18 cellular contexts compared by ENCODE assay signal in the genomic region with DNA sequence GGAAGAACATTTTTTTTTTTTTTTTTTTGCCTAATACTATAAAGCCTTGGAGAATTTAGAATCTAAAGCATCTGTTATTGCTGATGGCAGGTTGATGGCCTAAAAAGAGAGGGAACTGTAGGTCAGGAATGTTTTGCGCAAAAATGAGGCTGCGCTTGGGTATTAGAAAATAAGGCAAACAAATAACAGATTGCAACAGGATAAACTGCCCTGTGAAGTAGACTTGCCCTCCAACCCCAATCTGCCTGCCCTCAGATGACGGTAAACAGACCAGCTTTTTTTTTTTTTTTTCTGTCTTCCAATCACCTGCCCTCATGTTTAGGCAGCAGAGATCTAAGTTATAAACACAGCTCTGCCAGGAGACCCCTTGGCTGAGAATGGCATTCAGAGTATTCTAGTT.
"Had no signal": no experiment of that assay in that cellular context is flagged by ENCODE, and none has a peak within 500 bp of the region (broad histone marks: within the 10 kb centered on the region; RNA-seq: fewer than 3 reads in every experiment).

No MANE protein-coding gene starts in this region.

- H3K36me3 ChIP-seq: ascending aorta, left ventricle myocardium inferior, suprapubic skin had no signal

- H3K27ac ChIP-seq: ascending aorta, dorsolateral prefrontal cortex, hepatocyte, left ventricle myocardium inferior, suprapubic skin had no signal

- H3K9me3 Mint-ChIP-seq: activated naive CD8-positive, alpha-beta T cell treated with anti-CD3 and anti-CD28 coated beads, Interleukin-2, amount 50 U/mL, for 24 hours; activated T-helper 17 cell treated with anti-CD3 and anti-CD28 coated beads, Interleukin-2, amount 50 U/mL, for 72 hours; memory B cell; naive thymus-derived CD8-positive, alpha-beta T cell; stimulated activated naive CD8-positive, alpha-beta T cell treated with anti-CD3 and anti-CD28 coated beads, Interleukin-15, Interleukin-2, amounts not matched to agents 100 ng/mL and 50 ng/mL, for 24 hours; type B pancreatic cell had no signal

- H3K27me3 Mint-ChIP-seq: activated naive CD8-positive, alpha-beta T cell treated with anti-CD3 and anti-CD28 coated beads, Interleukin-2, amount 50 U/mL, for 24 hours; activated T-helper 17 cell treated with anti-CD3 and anti-CD28 coated beads, Interleukin-2, amount 50 U/mL, for 72 hours; memory B cell; stimulated activated naive CD8-positive, alpha-beta T cell treated with anti-CD3 and anti-CD28 coated beads, Interleukin-15, Interleukin-2, amounts not matched to agents 100 ng/mL and 50 ng/mL, for 24 hours; type B pancreatic cell had no signal

- DNase-seq: activated CD4-positive, alpha-beta T cell treated with anti-CD3 and anti-CD28 coated beads for 1 hour; activated CD4-positive, alpha-beta T cell treated with anti-CD3 and anti-CD28 coated beads, Interleukin-2, amount 50 U/mL, for 4 hours; activated naive CD4-positive, alpha-beta T cell treated with Interleukin-2 at 50 U/mL for 16 hours; activated naive CD8-positive, alpha-beta T cell treated with anti-CD3 and anti-CD28 coated beads, Interleukin-2, amount 50 U/mL, for 24 hours; dorsolateral prefrontal cortex; kidney; left ventricle myocardium inferior; naive thymus-derived CD8-positive, alpha-beta T cell; right cardiac atrium; small intestine; T-helper 9 cell had no signal

- H3K9me3 ChIP-seq: ascending aorta, left ventricle myocardium inferior, suprapubic skin had no signal

- H3K4me3 Mint-ChIP-seq: activated naive CD8-positive, alpha-beta T cell treated with anti-CD3 and anti-CD28 coated beads, Interleukin-2, amount 50 U/mL, for 24 hours; activated T-helper 17 cell treated with anti-CD3 and anti-CD28 coated beads, Interleukin-2, amount 50 U/mL, for 72 hours; memory B cell; naive thymus-derived CD8-positive, alpha-beta T cell; stimulated activated naive CD8-positive, alpha-beta T cell treated with anti-CD3 and anti-CD28 coated beads, Interleukin-15, Interleukin-2, amounts not matched to agents 100 ng/mL and 50 ng/mL, for 24 hours; type B pancreatic cell had no signal

- ATAC-seq: activated naive CD8-positive, alpha-beta T cell treated with anti-CD3 and anti-CD28 coated beads, Interleukin-2, amount 50 U/mL, for 24 hours; activated T-helper 17 cell treated with anti-CD3 and anti-CD28 coated beads, Interleukin-2, amount 50 U/mL, for 72 hours; naive thymus-derived CD8-positive, alpha-beta T cell; right cardiac atrium had no signal

- H3K27me3 ChIP-seq: ascending aorta, dorsolateral prefrontal cortex, hepatocyte, suprapubic skin had no signal

- H3K27ac Mint-ChIP-seq: activated naive CD8-positive, alpha-beta T cell treated with anti-CD3 and anti-CD28 coated beads, Interleukin-2, amount 50 U/mL, for 24 hours; activated T-helper 17 cell treated with anti-CD3 and anti-CD28 coated beads, Interleukin-2, amount 50 U/mL, for 72 hours; memory B cell; naive thymus-derived CD8-positive, alpha-beta T cell; stimulated activated naive CD8-positive, alpha-beta T cell treated with anti-CD3 and anti-CD28 coated beads, Interleukin-15, Interleukin-2, amounts not matched to agents 100 ng/mL and 50 ng/mL, for 24 hours; type B pancreatic cell had no signal

- H3K4me3 ChIP-seq: ascending aorta, dorsolateral prefrontal cortex, hepatocyte, left ventricle myocardium inferior, suprapubic skin had no signal

- H3K36me3 Mint-ChIP-seq: type B pancreatic cell had no signal
